In genomic region chr5:71904852-71905251, GRCh38 we compare ENCODE assay signal across 25 cellular contexts.
"Had no signal": no experiment of that assay in that cellular context is flagged by ENCODE, and none has a peak within 500 bp of the region (broad histone marks: within the 10 kb centered on the region; RNA-seq: fewer than 3 reads in every experiment).

No MANE protein-coding gene starts in this region.

- H3K27ac ChIP-seq: dorsolateral prefrontal cortex, foreskin keratinocyte, gastroesophageal sphincter, neural progenitor cell, prostate gland, right atrium auricular region, stomach, thyroid gland, vagina had no signal

- FAIRE-seq: kidney had no signal

- H3K27me3 ChIP-seq: dorsolateral prefrontal cortex, esophagus muscularis mucosa, foreskin keratinocyte, gastroesophageal sphincter, heart left ventricle, hepatocyte, neural progenitor cell, right atrium auricular region, sigmoid colon, stomach, thyroid gland, vagina had no signal

- H3K4me3 ChIP-seq: dorsolateral prefrontal cortex, esophagus muscularis mucosa, gastroesophageal sphincter, heart left ventricle, hepatocyte, lung, mucosa of descending colon, neural progenitor cell, prostate gland, right atrium auricular region, sigmoid colon, stomach, thyroid gland, vagina had no signal

- ATAC-seq: foreskin keratinocyte; gastroesophageal sphincter; heart left ventricle; left lobe of liver; mucosa of descending colon; natural killer cell treated with Interleukin-12 subunit alpha and Interleukin-12 subunit beta and Interleukin-15 and Interleukin-18, amount 100 ng/mL, for 72 hours; stimulated activated effector memory CD8-positive, alpha-beta T cell treated with anti-CD3 and anti-CD28 coated beads, Interleukin-12 subunit alpha, Interleukin-12 subunit beta, amount 100 ng/mL, for 72 hours had no signal

- H3K4me1 ChIP-seq: thyroid gland had no signal

- DNase-seq: dorsolateral prefrontal cortex; effector CD4-positive, alpha-beta T cell; heart left ventricle; kidney; mesenchymal stem cell; mucosa of descending colon; naive B cell; sigmoid colon; stimulated activated CD4-positive, alpha-beta T cell treated with anti-CD3 and anti-CD28 coated beads, Interleukin-2, amount 100 ng/mL, for 24 hours; stimulated activated CD4-positive, alpha-beta T cell treated with anti-CD3 and anti-CD28 coated beads, Interleukin-4, amount 100 ng/mL, for 24 hours; stimulated activated naive CD4-positive, alpha-beta T cell treated with Interleukin-2 at 50 U/mL for 16 hours; stomach; thyroid gland had no signal

- H3K36me3 ChIP-seq: esophagus muscularis mucosa, gastroesophageal sphincter, heart left ventricle, neural progenitor cell, prostate gland, right atrium auricular region, sigmoid colon, stomach, thyroid gland, vagina had no signal

- H3K9me3 ChIP-seq: esophagus muscularis mucosa, gastroesophageal sphincter, mucosa of descending colon, prostate gland, right atrium auricular region, sigmoid colon, stomach, thyroid gland, vagina had no signal
